8 cellular contexts compared by ENCODE assay signal in genomic region chr5:116574682-116575634, GRCh38. TPM values are rescaled to one million over a fixed set of nuclear protein-coding genes. Genes with fewer than 3 reads are reported as not detected.
DNase-seq lines count a peak whose midpoint lies in the region; TF ChIP-seq lines count a peak whose summit lies in the region.

SEMA6A (minus strand) TSS chr5:116574823; CDS start chr5:116504944, 69,879 bp downstream.

- H3K27ac ChIP-seq in SJCRH30 = peak within 1 kb of the TSS; percentile 90

- TF ChIP-seq CTCF in GM10248 (IDR thresholded peaks at IDR 0.05; ENCODE audit: control extremely low read depth, extremely low read depth, low read depth, missing control alignments) (no peak), MCF 10A (IDR thresholded peaks at IDR 0.05; ENCODE audit: unreplicated experiment) (peak; percentile 12), retinal pigment epithelial cell (conservative IDR thresholded peaks at IDR 0.05; ENCODE audit: low read depth, low read length) (no peak)

- intact Hi-C loops in MCF 10A (cut with micrococcal nuclease) = loop anchor here (10.0 kb wide), 1 partner anchor 500 kb away; no protein-coding TSS in a partner anchor

- H3K4me3 Mint-ChIP-seq in MCF 10A (ENCODE audit: unreplicated experiment) = peak within 1 kb of the TSS; percentile 93

- peak within 1 kb of the TSS; percentile 98 for H3K9ac ChIP-seq in iPS-15b (ENCODE audit: low read depth, low read length)

- POLR2A ChIA-PET in GM10248 (lab: Yijun Ruan, JAX) (no interaction called here), MCF 10A (lab: Yijun Ruan, JAX) (interaction anchor here (0.9 to 2.4 kb wide), 10 partner anchors 8 to 687 kb away, joined by 3 to 11 read pairs (median 5); no protein-coding TSS in a partner anchor)

- CTCF ChIA-PET in GM10248 (lab: Yijun Ruan, JAX) = interaction anchor here (0.7 to 4.0 kb wide), 30 partner anchors 9 to 1052 kb away, joined by 3 to 29 read pairs (median 4); no protein-coding TSS in a partner anchor
- CTCF ChIA-PET in MCF 10A (lab: Yijun Ruan, JAX) = interaction anchor here (0.6 to 2.2 kb wide), 21 partner anchors 12 to 1126 kb away, joined by 3 to 10 read pairs (median 3); no protein-coding TSS in a partner anchor

- H3K9me3 Mint-ChIP-seq in MCF 10A (ENCODE audit: unreplicated experiment) = no peaks in the 10 kb centered on the region

- peaks cover 7% of the 10 kb centered on the region for H3K36me3 Mint-ChIP-seq in MCF 10A (ENCODE audit: insufficient read depth, unreplicated experiment)

- H3K27ac Mint-ChIP-seq in MCF 10A (ENCODE audit: low read depth, unreplicated experiment) = peak within 1 kb of the TSS; percentile 37

- H3K9me3 ChIP-seq in SJCRH30 (replicated peaks) = peaks cover 4% of the 10 kb centered on the region; the same call in 1 of the 2 replicates
- no peaks in the 10 kb centered on the region for H3K9me3 ChIP-seq in iPS-15b (ENCODE audit: control insufficient read depth, insufficient read depth, low read length)

- peaks cover 5% of the 10 kb centered on the region for H3K4me1 Mint-ChIP-seq in MCF 10A (ENCODE audit: insufficient read depth, unreplicated experiment)

- H3K4me3 ChIP-seq in SJCRH30 (peak within 1 kb of the TSS; percentile 86), iPS-15b (ENCODE audit: low read depth, low read length) (peak within 1 kb of the TSS; percentile 97), retinal pigment epithelial cell (ENCODE audit: low read length) (peak within 1 kb of the TSS; percentile 66)

- H3K27me3 Mint-ChIP-seq in MCF 10A (ENCODE audit: insufficient read depth, unreplicated experiment) = no peaks in the 10 kb centered on the region

- H3K27me3 ChIP-seq in SJCRH30 (no peaks in the 10 kb centered on the region), iPS-15b (ENCODE audit: control insufficient read depth, insufficient read depth, low read length) (no peaks in the 10 kb centered on the region)

- H3K4me1 ChIP-seq in SJCRH30 (peaks cover 29% of the 10 kb centered on the region), iPS-15b (ENCODE audit: control insufficient read depth, insufficient read depth, low read length) (peaks cover 16% of the 10 kb centered on the region)

- H3K36me3 ChIP-seq in SJCRH30 = peaks cover 2% of the 10 kb centered on the region; the same call in 1 of the 2 replicates
- peaks cover 19% of the 10 kb centered on the region for H3K36me3 ChIP-seq in iPS-15b (ENCODE audit: control insufficient read depth, insufficient read depth, low read length)

- BruUV-seq in MCF 10A (replicated peaks; lab: Mats Ljungman, UMichigan) = no TSS peak

- DNase-seq in GM10248 (ENCODE audit: extremely low spot score) (peak; percentile 88), GOT3 (lab: John Stamatoyannopoulos, UW) (peak; percentile 45), Kasumi-1 (lab: John Stamatoyannopoulos, UW) (peak; percentile 78 to 82), SJCRH30 (peak; percentile 92 to 93), MCF 10A (ENCODE audit: unreplicated experiment) (peak; percentile 94), retinal pigment epithelial cell (ENCODE audit: low read depth) (peak; percentile 62), RKO (ENCODE audit: low spot score) (no peak)

RNA-seq across cellular contexts. Expression of gene SEMA6A, which starts in this region (rescaled TPM):
- 53.5 and 63.2 TPM in 2 replicates for total RNA-seq in SJCRH30 (2014; rRNA removed; shearing (Covaris generic))
- total RNA-seq in MCF 10A (2022) = 1.5 and 2.1 TPM in 2 replicates

Comparison
In these comparisons a context has a peak if more than half of its experiments do, and no peak if none do; other contexts are left out.
1. RNA of gene SEMA6A (total RNA-seq): 53.5 to 63.2 TPM in SJCRH30; 1.5 to 2.1 TPM in MCF 10A; every median in the first group is over 10 times any median in the second.
2. Peak in every context shown above with its lines, with median percentiles within 50 percentile points of each other: H3K4me3 ChIP-seq.